In the genomic region with DNA sequence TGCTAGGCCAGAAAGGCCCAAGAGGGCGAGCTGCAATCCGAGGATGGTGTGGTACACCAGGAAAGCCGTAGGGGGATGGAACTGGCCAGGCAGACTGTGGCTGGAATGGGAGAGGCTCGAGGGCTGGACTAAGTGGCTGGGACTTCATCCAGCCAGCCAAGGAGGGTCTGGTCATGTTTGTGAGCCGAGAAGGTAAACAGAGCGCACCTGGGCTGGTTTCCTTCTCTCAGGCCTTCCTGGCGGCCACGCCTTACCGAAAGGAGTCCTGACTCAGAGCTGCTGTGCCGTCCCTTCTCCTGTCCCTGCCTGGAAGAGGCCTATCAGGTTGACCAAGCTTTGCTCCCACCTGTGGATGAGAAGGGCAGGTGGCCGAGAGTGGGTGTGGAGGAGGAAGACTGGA, we compare ENCODE assay signal across 17 cellular contexts.
DNase-seq lines count a peak whose midpoint lies in the region; ATAC-seq and TF ChIP-seq lines count a peak whose summit lies in the region.
"Had no signal": no experiment of that assay in that cellular context is flagged by ENCODE, and none has a peak within 500 bp of the region (broad histone marks: within the 10 kb centered on the region; RNA-seq: fewer than 3 reads in every experiment).

No MANE protein-coding gene starts in this region.

- H3K9me3 Mint-ChIP-seq in natural killer cell treated with Interleukin-12 subunit alpha and Interleukin-12 subunit beta and Interleukin-15 and Interleukin-18, amount 100 ng/mL, for 72 hours: no peaks in the 10 kb centered on the region
- H3K9me3 Mint-ChIP-seq in natural killer cell: no peaks in the 10 kb centered on the region

- H3K27ac Mint-ChIP-seq in natural killer cell treated with Interleukin-12 subunit alpha and Interleukin-12 subunit beta and Interleukin-15 and Interleukin-18, amount 100 ng/mL, for 72 hours: peak overlapping the region; percentile 61 to 77
- H3K27ac Mint-ChIP-seq in natural killer cell: no peak overlapping the region
- H3K27ac Mint-ChIP-seq: activated CD4-positive, alpha-beta memory T cell treated with anti-CD3 and anti-CD28 coated beads for 36 hours; neural progenitor cell had no signal

- H3K9ac ChIP-seq in colonic mucosa (ENCODE audit: low read depth in 2 of 2, low read length in 2 of 2): peak overlapping the region; percentile 37 to 98
- H3K9ac ChIP-seq in mucosa of stomach (ENCODE audit: low read length): peak overlapping the region; percentile 75
- H3K9ac ChIP-seq: neural progenitor cell had no signal

- intact Hi-C loops in natural killer cell (cut with micrococcal nuclease) (no loop called here), colonic mucosa (cut with DNase I) (no loop called here)

- H3K9me3 ChIP-seq in colonic mucosa: no peaks in the 10 kb centered on the region
- no peaks in the 10 kb centered on the region for H3K9me3 ChIP-seq in mucosa of stomach (ENCODE audit: control insufficient read depth, low read length)

- H3K27me3 Mint-ChIP-seq in natural killer cell treated with Interleukin-12 subunit alpha and Interleukin-12 subunit beta and Interleukin-15 and Interleukin-18, amount 100 ng/mL, for 72 hours: no peaks in the 10 kb centered on the region
- H3K27me3 Mint-ChIP-seq in natural killer cell (ENCODE audit: low read depth in 2 of 2): peaks cover 1 to 3% of the 10 kb centered on the region in 2 donors
- H3K27me3 Mint-ChIP-seq: activated CD4-positive, alpha-beta memory T cell treated with anti-CD3 and anti-CD28 coated beads for 36 hours had no signal

- H3K4me3 Mint-ChIP-seq in natural killer cell treated with Interleukin-12 subunit alpha and Interleukin-12 subunit beta and Interleukin-15 and Interleukin-18, amount 100 ng/mL, for 72 hours: peak overlapping the region; percentile 72
- no peak overlapping the region for H3K4me3 Mint-ChIP-seq in natural killer cell
- H3K4me3 Mint-ChIP-seq: activated CD4-positive, alpha-beta memory T cell treated with anti-CD3 and anti-CD28 coated beads for 36 hours; neural progenitor cell had no signal

- peaks cover 10% of the 10 kb centered on the region for H3K36me3 Mint-ChIP-seq in natural killer cell treated with Interleukin-12 subunit alpha and Interleukin-12 subunit beta and Interleukin-15 and Interleukin-18, amount 100 ng/mL, for 72 hours
- no peaks in the 10 kb centered on the region for H3K36me3 Mint-ChIP-seq in natural killer cell
- H3K36me3 Mint-ChIP-seq: neural progenitor cell had no signal

- H3K36me3 ChIP-seq in colonic mucosa: no peaks in the 10 kb centered on the region
- no peaks in the 10 kb centered on the region for H3K36me3 ChIP-seq in mucosa of stomach (ENCODE audit: control insufficient read depth, insufficient read depth, low read length)
- H3K36me3 ChIP-seq: neural progenitor cell had no signal

- peaks cover 40 to 64% of the 10 kb centered on the region in 2 donors for H3K4me1 Mint-ChIP-seq in natural killer cell treated with Interleukin-12 subunit alpha and Interleukin-12 subunit beta and Interleukin-15 and Interleukin-18, amount 100 ng/mL, for 72 hours (ENCODE audit: low read depth in 2 of 2)
- peaks cover 7 to 9% of the 10 kb centered on the region in 2 donors for H3K4me1 Mint-ChIP-seq in natural killer cell
- H3K4me1 Mint-ChIP-seq: neural progenitor cell had no signal

- H3K27ac ChIP-seq in colonic mucosa: peak overlapping the region; percentile 91
- H3K27ac ChIP-seq: neural progenitor cell, SK-N-MC had no signal

- peak overlapping the region; percentile 46 for H3K4me3 ChIP-seq in colonic mucosa
- H3K4me3 ChIP-seq in mucosa of stomach (ENCODE audit: low read length): peak overlapping the region; percentile 72
- H3K4me3 ChIP-seq: neural progenitor cell, SK-N-MC had no signal

- DNase-seq in natural killer cell treated with Interleukin-12 subunit alpha and Interleukin-12 subunit beta and Interleukin-15 and Interleukin-18, amount 100 ng/mL, for 72 hours (ENCODE audit: low spot score): no peak
- DNase-seq in natural killer cell (no peak), colonic mucosa (peak; percentile 92), ureter (ENCODE audit: low spot score) (peak; percentile 76), DMS114 treated with DMSO at 0.1 percent for 48 hours (lab: John Stamatoyannopoulos, UW; ENCODE audit: unreplicated experiment) (no peak), NCI-H2107 (lab: John Stamatoyannopoulos, UW) (no peak)
- DNase-seq: activated CD4-positive, alpha-beta memory T cell treated with anti-CD3 and anti-CD28 coated beads for 36 hours; activated T-cell treated with anti-CD3 and anti-CD28 coated beads, Interleukin-2, amount 50 U/mL, for 48 hours; effector memory CD4-positive, alpha-beta T cell; HCEC 1CT; NCI-H1092; NCI-H2171 treated with DMSO at 0.1 percent for 48 hours; stimulated activated CD4-positive, alpha-beta T cell treated with anti-CD3 and anti-CD28 coated beads, Interleukin-4, amount 100 ng/mL, for 4 hours had no signal

- H3K4me1 ChIP-seq in colonic mucosa (peaks cover 7% of the 10 kb centered on the region), mucosa of stomach (ENCODE audit: control insufficient read depth, insufficient read depth, low read length) (peaks cover 59% of the 10 kb centered on the region)
- H3K4me1 ChIP-seq: neural progenitor cell had no signal

- TF ChIP-seq CTCF in natural killer cell (IDR thresholded peaks at IDR 0.05) (no peak), colonic mucosa (IDR thresholded peaks at IDR 0.05) (no peak)

- H3K27me3 ChIP-seq in colonic mucosa (no peaks in the 10 kb centered on the region), mucosa of stomach (ENCODE audit: control insufficient read depth, insufficient read depth, low read length) (no peaks in the 10 kb centered on the region)
- H3K27me3 ChIP-seq: neural progenitor cell had no signal

- no peak for ATAC-seq in natural killer cell treated with Interleukin-12 subunit alpha and Interleukin-12 subunit beta and Interleukin-15 and Interleukin-18, amount 100 ng/mL, for 72 hours
- no peak for ATAC-seq in natural killer cell
- ATAC-seq in HG02870 (IDR thresholded peaks at IDR 0.05; ENCODE audit: unreplicated experiment): no peak

Comparison
In these comparisons a context has a peak if more than half of its experiments do, and no peak if none do; other contexts are left out.
1. H3K27ac Mint-ChIP-seq: peak in natural killer cell treated with Interleukin-12 subunit alpha and Interleukin-12 subunit beta and Interleukin-15 and Interleukin-18, amount 100 ng/mL, for 72 hours (2 of 2); none in natural killer cell (0 of 2).
2. DNase-seq: peak in colonic mucosa (single experiment) and ureter (single experiment); none in natural killer cell treated with Interleukin-12 subunit alpha and Interleukin-12 subunit beta and Interleukin-15 and Interleukin-18, amount 100 ng/mL, for 72 hours (single experiment), natural killer cell (single experiment), DMS114 treated with DMSO at 0.1 percent for 48 hours (single experiment) and NCI-H2107 (single experiment).